Comparison of ENCODE assay signal across 1 cellular context in genomic region chr3:8416965-8417364, GRCh38.
TF ChIP-seq lines count a peak whose summit lies in the region.

No MANE protein-coding gene starts in this region.

TF ChIP-seq in HepG2, 621 proteins besides CTCF, POLR2A, EP300 and RAD21 (continued from another document):
- TF ChIP-seq REST (IDR thresholded peaks at IDR 0.05; ENCODE audit: borderline replicate concordance in 1 of 2, low read depth in 1 of 2, low read length in 2 of 2), result no peak
- no peak for TF ChIP-seq IKZF5 (CRISPR knock-in tag; IDR thresholded peaks at IDR 0.05)
- TF ChIP-seq SKIL (CRISPR knock-in tag; IDR thresholded peaks at IDR 0.05; ENCODE audit: borderline replicate concordance), result no peak
- TF ChIP-seq ZFP82 (CRISPR knock-in tag; IDR thresholded peaks at IDR 0.05; ENCODE audit: borderline replicate concordance), result no peak
- no peak for TF ChIP-seq BORCS8-MEF2B (CRISPR knock-in tag; IDR thresholded peaks at IDR 0.05)
- no peak for TF ChIP-seq FOXC1 (CRISPR knock-in tag; IDR thresholded peaks at IDR 0.05; ENCODE audit: borderline replicate concordance)
